9 cellular contexts compared by ENCODE assay signal in genomic region chr19:55526216-55527196, GRCh38. TPM values are rescaled to one million over a fixed set of nuclear protein-coding genes. Genes with fewer than 3 reads are reported as not detected.
DNase-seq lines count a peak whose midpoint lies in the region; ATAC-seq and TF ChIP-seq lines count a peak whose summit lies in the region.
"Had no signal": no experiment of that assay in that cellular context is flagged by ENCODE, and none has a peak within 500 bp of the region (broad histone marks: within the 10 kb centered on the region; RNA-seq: fewer than 3 reads in every experiment).

No MANE protein-coding gene starts in this region.

- no peak for TF ChIP-seq CTCF in WTC11 (IDR thresholded peaks at IDR 0.05)
- no peak for TF ChIP-seq CTCF in vagina (IDR thresholded peaks at IDR 0.05)

- DNase-seq in DMS 273 treated with DMSO at 0.1 percent for 48 hours (lab: John Stamatoyannopoulos, UW) (peak; percentile 88), NCI-H1417 treated with DMSO at 0.1 percent for 48 hours (lab: John Stamatoyannopoulos, UW) (peak; percentile 10), WTC11 (ENCODE audit: low spot score) (no peak), left lobe of liver (ENCODE audit: low spot score) (peak; percentile 58), vagina (ENCODE audit: extremely low spot score in 2 of 2) (no peak), NCI-H1930 (lab: John Stamatoyannopoulos, UW) (no peak)
- no peak for DNase-seq in stimulated activated CD8-positive, alpha-beta memory T cell treated with anti-CD3 and anti-CD28 coated beads, Interleukin-4, amount 100 ng/mL, for 48 hours
- DNase-seq: naive B cell had no signal

- no peaks in the 10 kb centered on the region for H3K9me3 ChIP-seq in vagina

- H3K36me3 ChIP-seq in vagina, result no peaks in the 10 kb centered on the region

- no peaks in the 10 kb centered on the region for H3K36me3 Mint-ChIP-seq in WTC11
- H3K36me3 Mint-ChIP-seq: naive B cell had no signal

- CTCF ChIA-PET in WTC11 (lab: Charles Lee), result interaction anchor here (0.6 to 1.0 kb wide), 2 partner anchors 22 to 59 kb away, joined by 3 read pairs; no protein-coding TSS in a partner anchor

- H3K4me1 ChIP-seq in vagina, result peaks cover 11% of the 10 kb centered on the region

- POLR2A ChIA-PET in WTC11 (lab: Charles Lee), result interaction anchor here (0.6 to 1.0 kb wide), 2 partner anchors 17 to 24 kb away, joined by 3 to 4 read pairs; no protein-coding TSS in a partner anchor

- H3K27me3 ChIP-seq in vagina, result no peaks in the 10 kb centered on the region

- H3K4me3 ChIP-seq in vagina, result no peak overlapping the region

- H3K27me3 Mint-ChIP-seq in WTC11 (ENCODE audit: low read depth), result peaks cover 2% of the 10 kb centered on the region; the same call in 1 of the 2 replicates

- ATAC-seq in WTC11 (peak; percentile 30; the same call in 1 of the 2 replicates), left lobe of liver (peak; percentile 85), GM18870 (IDR thresholded peaks at IDR 0.05; ENCODE audit: unreplicated experiment) (no peak)

- H3K9me3 Mint-ChIP-seq in WTC11, result no peaks in the 10 kb centered on the region
- H3K9me3 Mint-ChIP-seq: naive B cell had no signal

- H3K27ac Mint-ChIP-seq in WTC11, result no peak overlapping the region

- H3K4me3 Mint-ChIP-seq in WTC11, result no peak overlapping the region
- H3K4me3 Mint-ChIP-seq: naive B cell had no signal

- no peak overlapping the region for H3K27ac ChIP-seq in vagina

- TF ChIP-seq POLR2A in vagina (IDR thresholded peaks at IDR 0.05), result no peak

- intact Hi-C loops in vagina (cut with DNase I), result no loop called here

- no peaks in the 10 kb centered on the region; the same call in 1 of the 2 replicates for H3K4me1 Mint-ChIP-seq in WTC11
- H3K4me1 Mint-ChIP-seq: naive B cell had no signal

TF ChIP-seq in WTC11, 78 proteins besides CTCF, POLR2A, EP300 and RAD21 (continues in another document):
- TF ChIP-seq NR1H2 (CRISPR knock-in tag; IDR thresholded peaks at IDR 0.05) (no peak), KAT7 (CRISPR knock-in tag; IDR thresholded peaks at IDR 0.05; ENCODE audit: borderline replicate concordance) (no peak), TP53 (CRISPR knock-in tag; IDR thresholded peaks at IDR 0.05) (no peak), ZBTB43 (CRISPR knock-in tag; IDR thresholded peaks at IDR 0.05) (peak; percentile 99), NFE2L1 (CRISPR knock-in tag; IDR thresholded peaks at IDR 0.05) (no peak; the same call in 1 of the 2 replicates), MXD4 (CRISPR knock-in tag; IDR thresholded peaks at IDR 0.05; ENCODE audit: borderline replicate concordance) (no peak), FOXK1 (CRISPR knock-in tag; IDR thresholded peaks at IDR 0.05) (no peak), GTF2I (CRISPR knock-in tag; conservative IDR thresholded peaks at IDR 0.05) (no peak), ZNF416 (CRISPR knock-in tag; IDR thresholded peaks at IDR 0.05) (no peak), E2F4 (CRISPR knock-in tag; IDR thresholded peaks at IDR 0.05; ENCODE audit: borderline replicate concordance, low read depth) (no peak), ZBTB21 (CRISPR knock-in tag; IDR thresholded peaks at IDR 0.05; ENCODE audit: borderline replicate concordance) (no peak), ZNF423 (CRISPR knock-in tag; IDR thresholded peaks at IDR 0.05) (peak; percentile 77; the same call in 1 of the 2 replicates), ZNF121 (CRISPR knock-in tag; IDR thresholded peaks at IDR 0.05) (0 out of 2 replicates have a peak, but pooled peaks have one; percentile 24), ARID4B (CRISPR knock-in tag; IDR thresholded peaks at IDR 0.05; ENCODE audit: borderline replicate concordance) (no peak), PREB (CRISPR knock-in tag; IDR thresholded peaks at IDR 0.05; ENCODE audit: borderline replicate concordance) (no peak), FOXJ3 (CRISPR knock-in tag; IDR thresholded peaks at IDR 0.05; ENCODE audit: borderline replicate concordance) (no peak)

RNA-seq across cellular contexts. Expression of gene SBK2, which starts 10.4 kb away (rescaled TPM):
- total RNA-seq in WTC11 (2021) (5.2 to 6.4 TPM (median 5.8 TPM) in 3 replicates), left lobe of liver (not detected), vagina (not detected)

RNA-seq across cellular contexts. Expression of gene SBK3, which starts 18.8 kb away (rescaled TPM):
- 0.90 to 1.3 TPM (median 1.1 TPM) in 3 replicates for total RNA-seq in WTC11 (2021)
- total RNA-seq in left lobe of liver, result not detected
- total RNA-seq in vagina, result not detected

RNA-seq across cellular contexts. Expression of gene SSC5D, which starts 38.3 kb away (rescaled TPM):
- 1.8 to 2.9 TPM (median 2.5 TPM) in 3 replicates for total RNA-seq in WTC11 (2021)
- 0.81 TPM for total RNA-seq in left lobe of liver
- total RNA-seq in vagina, result 13.5 TPM

RNA-seq across cellular contexts. Expression of gene NAT14, which starts 41.5 kb away (rescaled TPM):
- 71.9 to 87.7 TPM (median 74.8 TPM) in 3 replicates for total RNA-seq in WTC11 (2021)
- total RNA-seq in left lobe of liver, result 4.6 TPM
- total RNA-seq in vagina, result 14.2 TPM

RNA-seq across cellular contexts. Expression of gene ZNF628, which starts 50.1 kb away (rescaled TPM):
- total RNA-seq in WTC11 (2021) (14.0 to 23.6 TPM (median 17.8 TPM) in 3 replicates), left lobe of liver (5.3 TPM), vagina (2.7 TPM)

Comparison
In these comparisons a context has a peak if more than half of its experiments do, and no peak if none do; other contexts are left out.
1. DNase-seq: peak in DMS 273 treated with DMSO at 0.1 percent for 48 hours (single experiment), NCI-H1417 treated with DMSO at 0.1 percent for 48 hours (single experiment) and left lobe of liver (single experiment); none in WTC11 (single experiment), stimulated activated CD8-positive, alpha-beta memory T cell treated with anti-CD3 and anti-CD28 coated beads, Interleukin-4, amount 100 ng/mL, for 48 hours (single experiment), vagina (0 of 2) and NCI-H1930 (0 of 2).